In the genomic region with DNA sequence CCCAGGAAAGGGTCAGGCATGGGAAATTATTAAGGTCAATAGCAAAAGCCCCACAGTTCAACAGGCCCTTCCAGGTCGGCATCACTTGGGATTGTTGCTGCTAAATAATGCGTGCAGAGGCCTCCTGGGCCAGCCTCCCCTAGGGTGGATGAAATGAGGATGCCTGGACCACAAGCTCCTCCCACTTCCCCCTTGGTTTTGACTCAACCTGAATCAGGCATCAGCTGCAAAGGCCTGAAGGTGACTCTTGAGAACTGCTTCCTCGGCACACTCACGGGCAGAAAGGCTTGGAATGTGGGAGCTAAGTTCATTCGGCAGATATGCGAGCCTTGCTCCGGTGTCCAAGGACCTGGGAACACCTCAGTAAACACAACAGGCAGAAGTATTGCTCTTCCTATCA, we compare ENCODE assay signal across 8 cellular contexts.
A peak's percentile ranks its signal among the peaks of the same experiment; 100 is the strongest.
DNase-seq lines count a peak whose midpoint lies in the region; ATAC-seq and TF ChIP-seq lines count a peak whose summit lies in the region.

No MANE protein-coding gene starts in this region.

- H3K4me3 ChIP-seq in NB4 (ENCODE audit: low read depth, low read length): peak overlapping the region; percentile 53
- no peak overlapping the region for H3K4me3 ChIP-seq in tibial nerve
- H3K4me3 ChIP-seq in BE2C (ENCODE audit: low read depth, low read length): no peak overlapping the region

- TF ChIP-seq POLR2A in NB4 (IDR thresholded peaks at IDR 0.05; ENCODE audit: extremely low read depth, insufficient read length) (peak; percentile 41), tibial nerve (IDR thresholded peaks at IDR 0.05) (no peak)

- H3K36me3 ChIP-seq in tibial nerve: no peaks in the 10 kb centered on the region
- no peaks in the 10 kb centered on the region for H3K36me3 ChIP-seq in BE2C

- TF ChIP-seq EP300 in tibial nerve (IDR thresholded peaks at IDR 0.05): no peak

- H3K27ac ChIP-seq in tibial nerve: peak overlapping the region in 3 of 4 donors; percentile 47 to 75 (median 47)

- WGBS in tibial nerve, 2 donors: 75 to 86% methylated on average over 7 of the region's 7 CpGs

- no peaks in the 10 kb centered on the region for H3K27me3 ChIP-seq in tibial nerve
- no peaks in the 10 kb centered on the region for H3K27me3 ChIP-seq in BE2C

- no peaks in the 10 kb centered on the region for H3K9me3 ChIP-seq in tibial nerve
- H3K9me3 ChIP-seq in BE2C: no peaks in the 10 kb centered on the region

- peak; percentile 77 for DNase-seq in GF-D8 (lab: John Stamatoyannopoulos, UW)
- DNase-seq in NB4 (ENCODE audit: low read depth): peak; percentile 93
- DNase-seq in activated T-cell treated with anti-CD3 and anti-CD28 coated beads for 24 hours (ENCODE audit: low read depth): peak; percentile 78
- DNase-seq in kidney tubule cell (ENCODE audit: low spot score): peak; percentile 92
- no peak for DNase-seq in tibial nerve (ENCODE audit: low spot score in 2 of 2)
- DNase-seq in BE2C: no peak
- no peak for DNase-seq in DMS 273 (lab: John Stamatoyannopoulos, UW; ENCODE audit: unreplicated experiment)

- ATAC-seq in GM21786 (IDR thresholded peaks at IDR 0.05; ENCODE audit: unreplicated experiment): peak; percentile 33

- no peak for TF ChIP-seq CTCF in NB4 (IDR thresholded peaks at IDR 0.05; ENCODE audit: low read depth, low read length)
- TF ChIP-seq CTCF in tibial nerve (IDR thresholded peaks at IDR 0.05): no peak
- TF ChIP-seq CTCF in BE2C (IDR thresholded peaks at IDR 0.05; ENCODE audit: low read depth, low read length): no peak

- peaks cover 0 to 47% (median 33%) of the 10 kb centered on the region in 4 donors for H3K4me1 ChIP-seq in tibial nerve
- no peaks in the 10 kb centered on the region for H3K4me1 ChIP-seq in BE2C

Comparison
In these comparisons a context has a peak if more than half of its experiments do, and no peak if none do; other contexts are left out.
1. DNase-seq: peak in GF-D8 (single experiment), NB4 (single experiment), activated T-cell treated with anti-CD3 and anti-CD28 coated beads for 24 hours (single experiment) and kidney tubule cell (single experiment); none in tibial nerve (0 of 2), BE2C (single experiment) and DMS 273 (single experiment).